Comparison of ENCODE assay signal across 18 cellular contexts in genomic region chr12:9699269-9699897, GRCh38. TPM values are rescaled to one million over a fixed set of nuclear protein-coding genes. Genes with fewer than 3 reads are reported as not detected.
DNase-seq lines count a peak whose midpoint lies in the region; ATAC-seq, FAIRE-seq and TF ChIP-seq lines count a peak whose summit lies in the region.
"Had no signal": no experiment of that assay in that cellular context is flagged by ENCODE, and none has a peak within 500 bp of the region (broad histone marks: within the 10 kb centered on the region; RNA-seq: fewer than 3 reads in every experiment).

No MANE protein-coding gene starts in this region.

- H3K9ac ChIP-seq in IMR-90 (ENCODE audit: low read depth, low read length), result no peak overlapping the region
- no peak overlapping the region for H3K9ac ChIP-seq in astrocyte (ENCODE audit: low read length)

- H3K4me1 Mint-ChIP-seq in astrocyte (ENCODE audit: low read depth, unreplicated experiment), result no peaks in the 10 kb centered on the region
- H3K4me1 Mint-ChIP-seq in natural killer cell, result peaks cover 43 to 52% of the 10 kb centered on the region in 2 donors
- H3K4me1 Mint-ChIP-seq: nephron progenitor cell had no signal

- H3K9me1 ChIP-seq in IMR-90 (ENCODE audit: insufficient read depth, low read length), result no peaks in the 10 kb centered on the region

- no peak overlapping the region for H2BK15ac ChIP-seq in IMR-90 (ENCODE audit: low read depth, low read length)

- H3K14ac ChIP-seq in IMR-90 (replicated peaks; ENCODE audit: low read depth, low read length), result no peak overlapping the region

- H3K79me2 ChIP-seq in astrocyte (ENCODE audit: insufficient read depth, low read length), result no peaks in the 10 kb centered on the region

- no peak overlapping the region for H3K27ac ChIP-seq in IMR-90 (ENCODE audit: insufficient read depth, low read length)
- H3K27ac ChIP-seq in astrocyte (ENCODE audit: low read depth, low read length), result no peak overlapping the region
- H3K27ac ChIP-seq: lower lobe of right lung, SJCRH30 had no signal

- H3K27me3 ChIP-seq in IMR-90 (ENCODE audit: control insufficient read depth, insufficient read depth, low read length) (no peaks in the 10 kb centered on the region), astrocyte (ENCODE audit: insufficient read depth, low read length) (no peaks in the 10 kb centered on the region)
- H3K27me3 ChIP-seq: SJCRH30 had no signal

- TF ChIP-seq RAD21 in IMR-90 (IDR thresholded peaks at IDR 0.05; ENCODE audit: low read length), result no peak

- no TSS peak for BruUV-seq in IMR-90 (replicated peaks; lab: Mats Ljungman, UMichigan)

- no peak for TF ChIP-seq POLR2A in IMR-90 (IDR thresholded peaks at IDR 0.05; ENCODE audit: low read depth, low read length)

- H3K79me1 ChIP-seq in IMR-90 (ENCODE audit: low read depth in 1 of 2, low read length in 2 of 2), result no peaks in the 10 kb centered on the region

- ATAC-seq in IMR-90 (ENCODE audit: low read depth), result peak; percentile 47
- ATAC-seq in natural killer cell, result no peak
- ATAC-seq in GM21717 (IDR thresholded peaks at IDR 0.05; ENCODE audit: unreplicated experiment), result no peak
- no peak for ATAC-seq in GM21367 (IDR thresholded peaks at IDR 0.05; ENCODE audit: unreplicated experiment)
- ATAC-seq: HepG2, sciatic nerve had no signal

- no peak overlapping the region for H2AK5ac ChIP-seq in IMR-90 (ENCODE audit: low read depth, low read length)

- H2AFZ ChIP-seq in IMR-90 (replicated peaks; ENCODE audit: low read length, poor library complexity) (no peak overlapping the region), astrocyte (ENCODE audit: low read depth, low read length) (no peak overlapping the region)

- H3K9me3 Mint-ChIP-seq in astrocyte (ENCODE audit: unreplicated experiment) (peaks cover 3% of the 10 kb centered on the region), natural killer cell (peaks cover 0 to 6% of the 10 kb centered on the region in 2 donors)

- H2BK5ac ChIP-seq in IMR-90 (ENCODE audit: low read depth, low read length, poor library complexity, severe bottlenecking), result no peak overlapping the region

- no peak for TF ChIP-seq CTCF in IMR-90 (conservative IDR thresholded peaks at IDR 0.05; ENCODE audit: low read depth, low read length)
- no peak for TF ChIP-seq CTCF in astrocyte (IDR thresholded peaks at IDR 0.05; ENCODE audit: insufficient read depth, low read depth, low read length)
- no peak for TF ChIP-seq CTCF in natural killer cell (IDR thresholded peaks at IDR 0.05)

- no peak overlapping the region for H3K4me3 ChIP-seq in IMR-90 (ENCODE audit: insufficient read depth, low read depth, low read length)
- no peak overlapping the region for H3K4me3 ChIP-seq in astrocyte (ENCODE audit: insufficient read depth, low read depth, low read length)
- H3K4me3 ChIP-seq: lower lobe of right lung, SJCRH30 had no signal

- POLR2A ChIA-PET in IMR-90 (lab: Charles Lee; ENCODE audit: unreplicated experiment), result no interaction called here

- peak; percentile 58 for FAIRE-seq in astrocyte (lab: Jason Lieb, UNC)
- FAIRE-seq: A204.1, HepG2, urothelium cell line had no signal

- dilution Hi-C loops in IMR-90 (cut with HindIII; ENCODE audit: low sequenced_read_pairs, unreplicated experiment), result no loop called here

- H4K8ac ChIP-seq in IMR-90 (ENCODE audit: low read depth in 2 of 2, low read length in 2 of 2), result no peak overlapping the region

- H3K23ac ChIP-seq in IMR-90 (ENCODE audit: low read depth, low read length), result no peak overlapping the region

- peaks cover 1% of the 10 kb centered on the region; the same call in 1 of the 2 replicates for H3K4me1 ChIP-seq in IMR-90 (ENCODE audit: control insufficient read depth, insufficient read depth, low read length)
- H3K4me1 ChIP-seq in astrocyte (ENCODE audit: insufficient read depth, low read length), result no peaks in the 10 kb centered on the region
- H3K4me1 ChIP-seq: SJCRH30 had no signal

- no peaks in the 10 kb centered on the region for H3K9me3 ChIP-seq in IMR-90 (ENCODE audit: control insufficient read depth, insufficient read depth, low read length)
- H3K9me3 ChIP-seq in astrocyte (ENCODE audit: insufficient read depth, low read depth, low read length), result no peaks in the 10 kb centered on the region
- H3K9me3 ChIP-seq: lower lobe of right lung, SJCRH30 had no signal

- in situ Hi-C loops in IMR-90 (cut with MboI; ENCODE audit: low sequenced_read_pairs), result no loop called here

- CTCF ChIA-PET in IMR-90 (lab: Yijun Ruan, JAX), result interaction anchor here (0.9 to 2.8 kb wide), 3 partner anchors 9 to 65 kb away, joined by 3 to 14 read pairs (median 7); no protein-coding TSS in a partner anchor

- no peak overlapping the region for H4K5ac ChIP-seq in IMR-90 (ENCODE audit: low read depth, low read length)

- peak overlapping the region; percentile 83; the same call in 1 of the 2 replicates for H3K18ac ChIP-seq in IMR-90 (ENCODE audit: low read depth, low read length)

- no CpG with 5 or more reads among the region's 1 CpG for WGBS in IMR-90 (ENCODE audit: extremely low coverage in 2 of 2, insufficient read length in 1 of 2), 2 experiments

- peaks cover 13% of the 10 kb centered on the region for H3K36me3 Mint-ChIP-seq in astrocyte (ENCODE audit: low read depth, unreplicated experiment)
- H3K36me3 Mint-ChIP-seq in natural killer cell, result peaks cover 29% of the 10 kb centered on the region

- no peak overlapping the region for H3K27ac Mint-ChIP-seq in astrocyte (ENCODE audit: unreplicated experiment)
- H3K27ac Mint-ChIP-seq in natural killer cell, result peak overlapping the region; percentile 89 to 92
- H3K27ac Mint-ChIP-seq: nephron progenitor cell had no signal

- H4K20me1 ChIP-seq in IMR-90 (ENCODE audit: insufficient read depth, low read length) (no peaks in the 10 kb centered on the region), astrocyte (ENCODE audit: insufficient read depth, low read length) (no peaks in the 10 kb centered on the region)

- no peak overlapping the region for H3K4me3 Mint-ChIP-seq in astrocyte (ENCODE audit: unreplicated experiment)
- no peak overlapping the region for H3K4me3 Mint-ChIP-seq in natural killer cell
- H3K4me3 Mint-ChIP-seq: nephron progenitor cell had no signal

- H2BK20ac ChIP-seq in IMR-90 (ENCODE audit: low read depth, low read length), result no peak overlapping the region

- H4K91ac ChIP-seq in IMR-90 (ENCODE audit: insufficient read depth, low read depth, low read length), result no peak overlapping the region

- H3K4me2 ChIP-seq in IMR-90 (ENCODE audit: low read depth, low read length) (no peak overlapping the region; the same call in 1 of the 2 replicates), astrocyte (ENCODE audit: low read length) (no peak overlapping the region)

- DNase-seq in NCI-H345 (lab: John Stamatoyannopoulos, UW) (peak; percentile 2), NCI-H345 treated with DMSO at 0.1 percent for 48 hours (lab: John Stamatoyannopoulos, UW; ENCODE audit: unreplicated experiment) (no peak), IMR-90 (no peak), astrocyte (ENCODE audit: low read depth) (no peak), natural killer cell (no peak), amniotic stem cell (lab: John Stamatoyannopoulos, UW) (no peak)
- DNase-seq: aorta; cortex of kidney; lower lobe of right lung; nephron progenitor cell; SJCRH30; stimulated activated naive CD4-positive, alpha-beta T cell had no signal

- H3K4ac ChIP-seq in IMR-90 (ENCODE audit: low read depth, low read length), result no peak overlapping the region

- H3K27me3 Mint-ChIP-seq in astrocyte (ENCODE audit: low read depth, unreplicated experiment), result no peaks in the 10 kb centered on the region
- no peaks in the 10 kb centered on the region for H3K27me3 Mint-ChIP-seq in natural killer cell (ENCODE audit: low read depth in 2 of 2)

- intact Hi-C loops in IMR-90 (cut with micrococcal nuclease), result loop anchor here (2.0 kb wide), 1 partner anchor 49 kb away; no protein-coding TSS in a partner anchor
- intact Hi-C loops in natural killer cell (cut with micrococcal nuclease), result no loop called here

- no peak overlapping the region for H2AK9ac ChIP-seq in IMR-90 (replicated peaks; ENCODE audit: low read depth, low read length, poor library complexity)

- H2BK120ac ChIP-seq in IMR-90 (ENCODE audit: low read depth, low read length), result no peak overlapping the region

- peaks cover 2% of the 10 kb centered on the region; the same call in 1 of the 2 replicates for H3K36me3 ChIP-seq in IMR-90 (ENCODE audit: control insufficient read depth, insufficient read depth, low read length)
- H3K36me3 ChIP-seq in astrocyte (ENCODE audit: insufficient read depth, low read length), result no peaks in the 10 kb centered on the region
- H3K36me3 ChIP-seq: SJCRH30 had no signal

- no peak overlapping the region for H3K56ac ChIP-seq in IMR-90 (ENCODE audit: extremely low read depth, insufficient read depth, low read length)

TF ChIP-seq in IMR-90, 13 proteins besides CTCF, POLR2A, EP300 and RAD21 (continues in another document):
- no peak for TF ChIP-seq ELK1 (IDR thresholded peaks at IDR 0.05; ENCODE audit: borderline replicate concordance, low read depth, low read length)
- TF ChIP-seq FOS (IDR thresholded peaks at IDR 0.05; ENCODE audit: low read depth, low read length), result no peak
- TF ChIP-seq MXI1 (IDR thresholded peaks at IDR 0.05; ENCODE audit: borderline replicate concordance, low read depth, low read length), result no peak
- peak; percentile 62 for TF ChIP-seq CEBPB (IDR thresholded peaks at IDR 0.05; ENCODE audit: low read depth, low read length)
- TF ChIP-seq NFE2L2 (IDR thresholded peaks at IDR 0.05; ENCODE audit: low read depth, low read length), result no peak
- no peak for TF ChIP-seq MAFK (IDR thresholded peaks at IDR 0.05; ENCODE audit: low read depth, low read length)
- TF ChIP-seq RCOR1 (IDR thresholded peaks at IDR 0.05; ENCODE audit: insufficient replicate concordance, low read length), result no peak

RNA-seq across cellular contexts. Expression of gene CLEC2D, which starts 29.9 kb away (rescaled TPM):
- total RNA-seq in IMR-90 (2012; rRNA removed), result 0.72 and 1.1 TPM in 2 replicates
- 0.80 and 1.2 TPM in 2 replicates for polyA plus RNA-seq in IMR-90 (2012; rRNA removed)
- 0.05 and 0.08 TPM in 2 replicates for polyA plus RNA-seq in IMR-90 (2012; cell fraction: cytosol; rRNA removed)
- polyA plus RNA-seq in IMR-90 (2012; cell fraction: nucleus; rRNA removed; ENCODE audit: low replicate concordance), result 2.3 and 18.8 TPM in 2 replicates
- 3.2 and 4.7 TPM in 2 replicates for total RNA-seq in astrocyte
- 100 to 1,000 TPM; 140 to 219 (median 209) TPM for total RNA-seq in natural killer cell

RNA-seq across cellular contexts. Expression of gene CLECL1, which starts 33.5 kb away (rescaled TPM):
- total RNA-seq in IMR-90 (2012; rRNA removed) (not detected in 2 replicates), astrocyte (not detected in 2 replicates), natural killer cell (1 to 10 TPM in 1 of 3 donors, under 1 TPM in 2; 0.64 to 1.5 (median 0.72) TPM)
- polyA plus RNA-seq in IMR-90 (2012; rRNA removed), result not detected in 2 replicates
- polyA plus RNA-seq in IMR-90 (2012; cell fraction: cytosol; rRNA removed), result not detected in 2 replicates
- not detected in 2 replicates for polyA plus RNA-seq in IMR-90 (2012; cell fraction: nucleus; rRNA removed; ENCODE audit: low replicate concordance)
- total RNA-seq: HepG2, SJCRH30 had no signal
- polyA plus RNA-seq: aorta, HepG2 had no signal

Comparison
In these comparisons a context has a peak if more than half of its experiments do, and no peak if none do; other contexts are left out.
1. RNA of gene CLEC2D, which starts 29.9 kb away (total RNA-seq): 140 to 219 TPM in natural killer cell; 3.2 to 4.7 TPM in astrocyte and 0.72 to 1.1 TPM in IMR-90; every median in the first group is over 10 times any median in the second.